ENCODE assay signal across 8 cellular contexts in genomic region chr20:1327241-1327653, GRCh38. TPM values are rescaled to one million over a fixed set of nuclear protein-coding genes. Genes with fewer than 3 reads are reported as not detected.
DNase-seq lines count a peak whose midpoint lies in the region; ATAC-seq and TF ChIP-seq lines count a peak whose summit lies in the region.

No MANE protein-coding gene starts in this region.

- no peak overlapping the region for H3K4me3 ChIP-seq in Panc1 (ENCODE audit: low read depth in 2 of 2, low read length in 2 of 2)
- H3K4me3 ChIP-seq in endocrine pancreas (ENCODE audit: control insufficient read depth, insufficient read depth, low read length) = no peak overlapping the region
- H3K4me3 ChIP-seq in neural progenitor cell = no peak overlapping the region

- no peaks in the 10 kb centered on the region for H3F3A ChIP-seq in neural progenitor cell (ENCODE audit: low read depth)

- H4K20me1 ChIP-seq in neural progenitor cell (ENCODE audit: low read depth) = peaks cover 49% of the 10 kb centered on the region

- ATAC-seq in Panc1 (no peak), GM19023 (IDR thresholded peaks at IDR 0.05; ENCODE audit: unreplicated experiment) (no peak), GM19397 (IDR thresholded peaks at IDR 0.05; ENCODE audit: unreplicated experiment) (no peak)

- peaks cover 41% of the 10 kb centered on the region for H3K4me1 ChIP-seq in Panc1 (ENCODE audit: control insufficient read depth, insufficient read depth, low read length)
- H3K4me1 ChIP-seq in endocrine pancreas (ENCODE audit: control insufficient read depth, insufficient read depth, low read length) = peaks cover 8% of the 10 kb centered on the region
- H3K4me1 ChIP-seq in neural progenitor cell = peaks cover 4% of the 10 kb centered on the region

- in situ Hi-C loops in Panc1 (cut with HindIII; ENCODE audit: low pct_unique_long_range_greater_than_20kb, low sequenced_read_pairs) = no loop called here

- DNase-seq in COLO829 (ENCODE audit: low spot score) (peak; percentile 57), Panc1 (ENCODE audit: low read depth, low spot score) (no peak), neural progenitor cell (ENCODE audit: low spot score) (no peak), medulla oblongata (ENCODE audit: extremely low spot score) (no peak), NCI-H1105 (lab: John Stamatoyannopoulos, UW) (no peak)

- CTCF ChIA-PET in Panc1 (lab: Charles Lee) = no interaction called here

- no peaks in the 10 kb centered on the region for H3K9me3 Mint-ChIP-seq in neural progenitor cell

- H2AFZ ChIP-seq in neural progenitor cell (replicated peaks) = no peak overlapping the region

- peak overlapping the region; percentile 57 for H3K27ac Mint-ChIP-seq in neural progenitor cell

- no peaks in the 10 kb centered on the region for H3K27me3 Mint-ChIP-seq in neural progenitor cell (ENCODE audit: insufficient read depth, low read depth)

- no peak for TF ChIP-seq CTCF in Panc1 (IDR thresholded peaks at IDR 0.05)
- TF ChIP-seq CTCF in neural progenitor cell (IDR thresholded peaks at IDR 0.05) = no peak

- BruUV-seq in Panc1 (replicated peaks; lab: Mats Ljungman, UMichigan) = no TSS peak

- POLR2A ChIA-PET in Panc1 (lab: Charles Lee) = interaction anchor here (1.5 kb wide), 1 partner anchor 9 kb away, joined by 5 read pairs; no protein-coding TSS in a partner anchor

- H3K36me3 Mint-ChIP-seq in neural progenitor cell = peaks cover 4% of the 10 kb centered on the region

- H3K27me3 ChIP-seq in Panc1 (ENCODE audit: control insufficient read depth, insufficient read depth, low read length) (no peaks in the 10 kb centered on the region), endocrine pancreas (ENCODE audit: control insufficient read depth, insufficient read depth, low read length) (no peaks in the 10 kb centered on the region), neural progenitor cell (no peaks in the 10 kb centered on the region)

- intact Hi-C loops in Panc1 (cut with micrococcal nuclease; ENCODE audit: unreplicated experiment) = loop anchor here (5.0 kb wide), 1 partner anchor 140 kb away; the partner anchor contains the start of gene NSFL1C

- H3K9ac ChIP-seq in endocrine pancreas (ENCODE audit: control insufficient read depth, insufficient read depth, low read length) (peak overlapping the region; percentile 19), neural progenitor cell (no peak overlapping the region)

- H3K4me3 Mint-ChIP-seq in neural progenitor cell = peak overlapping the region; percentile 71

- no peak overlapping the region for H3K4me2 ChIP-seq in neural progenitor cell

- H3K36me3 ChIP-seq in Panc1 (ENCODE audit: control insufficient read depth, insufficient read depth, low read length) (no peaks in the 10 kb centered on the region), endocrine pancreas (ENCODE audit: control insufficient read depth, insufficient read depth, low read length) (no peaks in the 10 kb centered on the region), neural progenitor cell (no peaks in the 10 kb centered on the region)

- peaks cover 67% of the 10 kb centered on the region for H3K79me2 ChIP-seq in neural progenitor cell (ENCODE audit: low read depth)

- H3K4me1 Mint-ChIP-seq in neural progenitor cell = peaks cover 16% of the 10 kb centered on the region

- H3K9me3 ChIP-seq in Panc1 (ENCODE audit: control insufficient read depth, insufficient read depth, low read depth, low read length) = no peaks in the 10 kb centered on the region
- no peaks in the 10 kb centered on the region for H3K9me3 ChIP-seq in endocrine pancreas (ENCODE audit: control insufficient read depth, low read length)
- H3K9me3 ChIP-seq in neural progenitor cell (ENCODE audit: low read depth) = no peaks in the 10 kb centered on the region

- peak overlapping the region; percentile 96 for H3K27ac ChIP-seq in Panc1 (ENCODE audit: low read length)
- H3K27ac ChIP-seq in neural progenitor cell = no peak overlapping the region

RNA-seq across cellular contexts. Expression of gene SDCBP2, which starts 1.7 kb away (rescaled TPM):
- total RNA-seq in Panc1 (2021; ENCODE audit: unreplicated experiment) (1.8 TPM), neural progenitor cell (ENCODE audit: low replicate concordance) (1.6 and 6.6 TPM in 2 replicates)
- polyA plus RNA-seq in Panc1 (2012; ENCODE audit: insufficient read length) = 5.5 TPM
